In genomic region chr11:16874275-16874975, GRCh38 we compare ENCODE assay signal across 21 cellular contexts.
DNase-seq lines count a peak whose midpoint lies in the region; ATAC-seq and TF ChIP-seq lines count a peak whose summit lies in the region.
"Had no signal": no experiment of that assay in that cellular context is flagged by ENCODE, and none has a peak within 500 bp of the region (broad histone marks: within the 10 kb centered on the region; RNA-seq: fewer than 3 reads in every experiment).

No MANE protein-coding gene starts in this region.

- no peak for DNase-seq in left ventricle myocardium superior
- DNase-seq in cardiac septum (ENCODE audit: low spot score), result no peak
- DNase-seq in left colon, result no peak
- DNase-seq in neural progenitor cell (ENCODE audit: low spot score), result peak; percentile 19
- DNase-seq in upper lobe of left lung, result no peak
- no peak for DNase-seq in activated CD4-positive, alpha-beta T cell treated with anti-CD3 and anti-CD28 coated beads, Interleukin-2, amount 50 U/mL, for 4 hours
- DNase-seq: CD8-positive, alpha-beta memory T cell; DMS53; GDM1; H7; HFFc6; NCI-H1092; NCI-H1436; NCI-H187 treated with DMSO at 0.1 percent for 48 hours; NCI-H2107; NK-92 treated with Interleukin-12 subunit alpha and Interleukin-12 subunit beta, amount 100 ng/mL, for 24 hours; SIG-M5 had no signal

- no peak for TF ChIP-seq EP300 in upper lobe of left lung (IDR thresholded peaks at IDR 0.05)

- WGBS in upper lobe of left lung, 2 donors, result 90 to 93% methylated on average over 4 of the region's 4 CpGs

- H3K36me3 Mint-ChIP-seq in neural progenitor cell, result no peaks in the 10 kb centered on the region

- H3K4me2 ChIP-seq in neural progenitor cell, result no peak overlapping the region

- H3K36me3 ChIP-seq in neural progenitor cell, result no peaks in the 10 kb centered on the region
- H3K36me3 ChIP-seq in upper lobe of left lung, result no peaks in the 10 kb centered on the region

- no peak overlapping the region for H3K9ac ChIP-seq in neural progenitor cell

- no peak overlapping the region for H3K4me3 ChIP-seq in neural progenitor cell
- H3K4me3 ChIP-seq in upper lobe of left lung, result no peak overlapping the region

- H3K9me3 Mint-ChIP-seq in neural progenitor cell, result no peaks in the 10 kb centered on the region
- H3K9me3 Mint-ChIP-seq: CD8-positive, alpha-beta memory T cell; HFFc6 had no signal

- H3K27me3 ChIP-seq in neural progenitor cell, result no peaks in the 10 kb centered on the region
- no peaks in the 10 kb centered on the region for H3K27me3 ChIP-seq in upper lobe of left lung

- H3K27ac Mint-ChIP-seq in neural progenitor cell, result no peak overlapping the region
- H3K27ac Mint-ChIP-seq: HFFc6 had no signal

- H4K20me1 ChIP-seq in neural progenitor cell (ENCODE audit: low read depth), result peaks cover 5% of the 10 kb centered on the region

- TF ChIP-seq CTCF in neural progenitor cell (IDR thresholded peaks at IDR 0.05) (no peak), upper lobe of left lung (IDR thresholded peaks at IDR 0.05) (no peak)

- peaks cover 3% of the 10 kb centered on the region for H3K27me3 Mint-ChIP-seq in neural progenitor cell (ENCODE audit: insufficient read depth, low read depth)

- H3K9me3 ChIP-seq in neural progenitor cell (ENCODE audit: low read depth) (no peaks in the 10 kb centered on the region), upper lobe of left lung (no peaks in the 10 kb centered on the region)

- H3K27ac ChIP-seq in neural progenitor cell (no peak overlapping the region), upper lobe of left lung (no peak overlapping the region)
- H3K27ac ChIP-seq: C4-2B, RWPE1 had no signal

- no peak for TF ChIP-seq POLR2A in upper lobe of left lung (IDR thresholded peaks at IDR 0.05)

- ATAC-seq in left ventricle myocardium superior (peak; percentile 32), left colon (peak; percentile 39), upper lobe of left lung (ENCODE audit: low FRiP score in 2 of 2) (no peak), GM19452 (IDR thresholded peaks at IDR 0.05; ENCODE audit: unreplicated experiment) (no peak), GM18870 (IDR thresholded peaks at IDR 0.05; ENCODE audit: unreplicated experiment) (no peak)

- no peak overlapping the region for H3K4me3 Mint-ChIP-seq in neural progenitor cell
- H3K4me3 Mint-ChIP-seq: CD8-positive, alpha-beta memory T cell; HFFc6 had no signal

- H2AFZ ChIP-seq in neural progenitor cell (replicated peaks), result no peak overlapping the region

- peaks cover 3% of the 10 kb centered on the region for H3K4me1 Mint-ChIP-seq in neural progenitor cell
- H3K4me1 Mint-ChIP-seq: CD8-positive, alpha-beta memory T cell had no signal

- H3K4me1 ChIP-seq in neural progenitor cell (peaks cover 31% of the 10 kb centered on the region), upper lobe of left lung (peaks cover 0 to 6% (median 4%) of the 10 kb centered on the region in 4 donors)

- H3F3A ChIP-seq in neural progenitor cell (ENCODE audit: low read depth), result no peaks in the 10 kb centered on the region

- no peaks in the 10 kb centered on the region for H3K79me2 ChIP-seq in neural progenitor cell (ENCODE audit: low read depth)

- intact Hi-C loops in left ventricle myocardium superior (cut with micrococcal nuclease), result no loop called here
- intact Hi-C loops in cardiac septum (cut with DNase I), result no loop called here
- intact Hi-C loops in left colon (cut with DNase I, micrococcal nuclease), result no loop called here

Comparison
In these comparisons a context has a peak if more than half of its experiments do, and no peak if none do; other contexts are left out.
1. ATAC-seq: peak in left ventricle myocardium superior (single experiment) and left colon (single experiment); none in upper lobe of left lung (0 of 2), GM19452 (single experiment) and GM18870 (single experiment).